4 cellular contexts compared by ENCODE assay signal in the genomic region with DNA sequence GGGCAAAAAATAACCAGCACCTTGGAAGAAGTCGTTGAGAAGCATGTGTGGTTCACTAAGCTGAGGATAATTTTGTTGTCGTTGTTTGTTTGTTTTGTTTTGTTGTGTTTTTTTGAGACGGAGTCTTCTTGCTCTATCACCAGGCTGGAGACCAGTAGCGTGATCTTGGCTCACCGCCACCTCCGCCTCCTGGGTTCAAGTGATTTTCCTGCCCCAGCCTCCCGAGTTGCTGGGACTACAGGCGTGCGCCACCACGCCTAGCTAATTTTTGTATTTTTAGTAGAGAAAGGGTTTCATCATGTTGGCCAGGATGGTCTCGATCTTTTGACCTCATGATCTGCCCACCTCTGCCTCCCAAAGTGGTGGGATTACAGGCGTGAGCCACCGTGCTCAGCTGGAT.
DNase-seq lines count a peak whose midpoint lies in the region; ATAC-seq and TF ChIP-seq lines count a peak whose summit lies in the region.
"Not testable (repeated sequence)": the region's sequence is repeated elsewhere in the genome, so short reads cannot be mapped to it uniquely, and the experiment has no call there.

No MANE protein-coding gene starts in this region.

- not testable (repeated sequence) for H3K4me3 Mint-ChIP-seq in chondrocyte (ENCODE audit: unreplicated experiment)

- not testable (repeated sequence) for H4K20me1 ChIP-seq in BLaER1

- DNase-seq in chondrocyte (ENCODE audit: low spot score) (peak; percentile 52), lower lobe of right lung (peak; percentile 34), spleen (peak; percentile 36)

- H3K9ac ChIP-seq in BLaER1 = not testable (repeated sequence)

- TF ChIP-seq CTCF in chondrocyte (IDR thresholded peaks at IDR 0.05); lower lobe of right lung (IDR thresholded peaks at IDR 0.05); spleen (IDR thresholded peaks at IDR 0.05 in 8 of 11, conservative IDR thresholded peaks at IDR 0.05 in 3 of 11): not testable (repeated sequence)

- not testable (repeated sequence) for H3K4me1 Mint-ChIP-seq in chondrocyte (ENCODE audit: low read depth)

- not testable (repeated sequence) for H3K27me3 ChIP-seq in BLaER1
- peaks cover 17% of the 10 kb centered on the region for H3K27me3 ChIP-seq in lower lobe of right lung (ENCODE audit: low read depth)
- H3K27me3 ChIP-seq in spleen (replicated peaks in 1 of 7) = peaks cover 0 to 13% (median 0%) of the 10 kb centered on the region in 7 donors

- H3K36me3 Mint-ChIP-seq in chondrocyte (ENCODE audit: low read depth) = not testable (repeated sequence)

- H3K4me2 ChIP-seq in BLaER1 = peak overlapping the region; percentile 17; the same call in 1 of the 2 replicates

- not testable (repeated sequence) for H3K27ac Mint-ChIP-seq in chondrocyte (ENCODE audit: unreplicated experiment)

- not testable (repeated sequence) for ATAC-seq in lower lobe of right lung

- H3K9me3 ChIP-seq in BLaER1 (peaks cover 17% of the 10 kb centered on the region), spleen (peaks cover 0 to 13% (median 3%) of the 10 kb centered on the region in 8 donors)
- H3K9me3 ChIP-seq in lower lobe of right lung = not testable (repeated sequence)

- 0 out of 2 replicates have a peak overlapping the region, but pooled peaks have one; percentile 5 for H3K4me3 ChIP-seq in BLaER1
- H3K4me3 ChIP-seq in lower lobe of right lung, spleen: not testable (repeated sequence)

- H3K4me1 ChIP-seq in BLaER1 (peaks cover 99% of the 10 kb centered on the region), spleen (peaks cover 0 to 10% (median 4%) of the 10 kb centered on the region in 6 donors)
- not testable (repeated sequence) for H3K4me1 ChIP-seq in lower lobe of right lung

- not testable (repeated sequence) for H3K27me3 Mint-ChIP-seq in chondrocyte (ENCODE audit: low read depth)

- 87 to 94% (median 89%) methylated on average over 13 of the region's 13 CpGs for WGBS in spleen, 5 donors

- intact Hi-C loops in lower lobe of right lung (cut with DNase I); spleen (cut with DNase I; ENCODE audit: low total_unique reads): not testable (repeated sequence)

- H3K9me3 Mint-ChIP-seq in chondrocyte (ENCODE audit: low read depth) = peaks cover 15% of the 10 kb centered on the region

- H3K36me3 ChIP-seq in BLaER1 = peaks cover 47% of the 10 kb centered on the region
- H3K36me3 ChIP-seq in lower lobe of right lung, spleen: not testable (repeated sequence)

- not testable (repeated sequence) for H3K27ac ChIP-seq in BLaER1, lower lobe of right lung, spleen

- TF ChIP-seq POLR2A in spleen (IDR thresholded peaks at IDR 0.05) = not testable (repeated sequence)
